Comparison of ENCODE assay signal across 32 cellular contexts in the genomic region with DNA sequence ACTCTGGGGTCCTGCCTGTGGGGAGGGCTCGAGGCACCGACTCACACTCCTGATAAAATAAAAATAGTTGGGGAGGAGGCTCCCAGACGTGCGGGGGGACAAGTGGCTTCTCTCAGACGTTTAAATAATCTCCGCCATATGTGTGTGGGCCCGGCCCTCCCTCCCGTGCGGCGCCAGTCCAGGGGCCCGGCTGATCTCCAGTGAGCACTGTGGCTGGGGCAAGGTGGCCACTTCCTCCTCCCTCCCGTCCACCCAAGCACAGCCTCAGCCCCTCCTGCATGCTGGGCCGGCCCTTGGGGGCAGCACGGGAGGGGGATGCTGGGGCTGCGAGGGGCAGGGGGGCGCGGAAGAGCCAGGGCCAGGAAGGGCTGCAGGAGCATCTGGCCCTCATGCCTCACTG. TPM values are rescaled to one million over a fixed set of nuclear protein-coding genes. Genes with fewer than 3 reads are reported as not detected.
"Had no signal": no experiment of that assay in that cellular context is flagged by ENCODE, and none has a peak within 500 bp of the region (broad histone marks: within the 10 kb centered on the region; RNA-seq: fewer than 3 reads in every experiment).

No MANE protein-coding gene starts in this region.

- H3K4me1 ChIP-seq: ascending aorta, colonic mucosa had no signal

- H3K9me3 ChIP-seq: ascending aorta, colonic mucosa had no signal

- H3K36me3 ChIP-seq: ascending aorta, cardiac muscle cell, colonic mucosa had no signal

- ATAC-seq: activated CD8-positive, alpha-beta T cell treated with anti-CD3 and anti-CD28 coated beads for 36 hours; activated T-cell treated with anti-CD3 and anti-CD28 coated beads, Interleukin-2, amount 50 U/mL, for 72 hours; activated T-helper 17 cell treated with anti-CD3 and anti-CD28 coated beads, Interleukin-2, amount 50 U/mL, for 72 hours; PC-3 had no signal

- H3K4me3 ChIP-seq: ascending aorta, cardiac muscle cell, colonic mucosa had no signal

- H3K27ac ChIP-seq: ascending aorta, cardiac muscle cell, colonic mucosa, VCaP had no signal

- DNase-seq: activated CD4-positive, alpha-beta T cell treated with anti-CD3 and anti-CD28 coated beads for 1 hour; activated CD4-positive, alpha-beta T cell treated with anti-CD3 and anti-CD28 coated beads for 48 hours; activated CD4-positive, CD25-positive, alpha-beta regulatory T cell; activated CD8-positive, alpha-beta T cell treated with anti-CD3 and anti-CD28 coated beads for 36 hours; activated effector memory CD4-positive, alpha-beta T cell treated with anti-CD3 and anti-CD28 coated beads, Interleukin-2, amount 50 U/mL, for 16 hours; activated naive CD4-positive, alpha-beta T cell; activated naive CD4-positive, alpha-beta T cell treated with anti-CD3 and anti-CD28 coated beads, Interleukin-2, amount 50 U/mL, for 16 hours; activated naive CD8-positive, alpha-beta T cell treated with anti-CD3 and anti-CD28 coated beads for 36 hours; activated T-cell treated with anti-CD3 and anti-CD28 coated beads, Interleukin-2, amount 50 U/mL, for 1 hour; activated T-cell treated with anti-CD3 and anti-CD28 coated beads, Interleukin-2, amount 50 U/mL, for 72 hours; amygdala; colonic mucosa; NCI-H1092 treated with DMSO at 0.1 percent for 48 hours; NCI-H187; NCI-H2029 treated with DMSO at 0.1 percent for 48 hours; NCI-H2107; NCI-H2171; NCI-H510A; NK-92 treated with Interleukin-12 subunit alpha and Interleukin-12 subunit beta, amount 100 ng/mL, for 24 hours; PC-3; Right ventricle myocardium superior; SW 1271; T-helper 1 cell; T-helper 2 cell; T-helper 9 cell had no signal

- H3K27me3 ChIP-seq: colonic mucosa had no signal

- FAIRE-seq: RCC 7860 had no signal

RNA-seq across cellular contexts. Expression of gene PLCH2, which starts 4.0 kb away (rescaled TPM):
- total RNA-seq: ascending aorta, M059J had no signal

RNA-seq across cellular contexts. Expression of gene HES5, which starts 58.0 kb away (rescaled TPM):
- total RNA-seq: activated CD8-positive, alpha-beta T cell treated with anti-CD3 and anti-CD28 coated beads for 36 hours; activated T-helper 17 cell treated with anti-CD3 and anti-CD28 coated beads, Interleukin-2, amount 50 U/mL, for 72 hours; ascending aorta; cardiac muscle cell; chondrocyte; M059J had no signal
- polyA plus RNA-seq: cardiac muscle cell had no signal
